Comparison of ENCODE assay signal across 1 cellular context in genomic region chrX:16712825-16713155, GRCh38.
TF ChIP-seq lines count a peak whose summit lies in the region.

No MANE protein-coding gene starts in this region.

TF ChIP-seq in HCT116, 20 proteins besides CTCF, POLR2A, EP300 and RAD21 (continued from another document):
- TF ChIP-seq REST (IDR thresholded peaks at IDR 0.05; ENCODE audit: low read depth) (no peak), SRF (IDR thresholded peaks at IDR 0.05; ENCODE audit: low read depth) (no peak), TCF7L2 (IDR thresholded peaks at IDR 0.05; ENCODE audit: borderline replicate concordance, extremely low read depth, insufficient read depth, insufficient read length) (no peak), EZH2phosphoT487 (IDR thresholded peaks at IDR 0.05; ENCODE audit: borderline replicate concordance) (no peak), ZFX (IDR thresholded peaks at IDR 0.05) (no peak), FOSL1 (IDR thresholded peaks at IDR 0.05; ENCODE audit: low read depth) (no peak), SP1 (IDR thresholded peaks at IDR 0.05; ENCODE audit: low read depth) (no peak)
